8 cellular contexts compared by ENCODE assay signal in the genomic region with DNA sequence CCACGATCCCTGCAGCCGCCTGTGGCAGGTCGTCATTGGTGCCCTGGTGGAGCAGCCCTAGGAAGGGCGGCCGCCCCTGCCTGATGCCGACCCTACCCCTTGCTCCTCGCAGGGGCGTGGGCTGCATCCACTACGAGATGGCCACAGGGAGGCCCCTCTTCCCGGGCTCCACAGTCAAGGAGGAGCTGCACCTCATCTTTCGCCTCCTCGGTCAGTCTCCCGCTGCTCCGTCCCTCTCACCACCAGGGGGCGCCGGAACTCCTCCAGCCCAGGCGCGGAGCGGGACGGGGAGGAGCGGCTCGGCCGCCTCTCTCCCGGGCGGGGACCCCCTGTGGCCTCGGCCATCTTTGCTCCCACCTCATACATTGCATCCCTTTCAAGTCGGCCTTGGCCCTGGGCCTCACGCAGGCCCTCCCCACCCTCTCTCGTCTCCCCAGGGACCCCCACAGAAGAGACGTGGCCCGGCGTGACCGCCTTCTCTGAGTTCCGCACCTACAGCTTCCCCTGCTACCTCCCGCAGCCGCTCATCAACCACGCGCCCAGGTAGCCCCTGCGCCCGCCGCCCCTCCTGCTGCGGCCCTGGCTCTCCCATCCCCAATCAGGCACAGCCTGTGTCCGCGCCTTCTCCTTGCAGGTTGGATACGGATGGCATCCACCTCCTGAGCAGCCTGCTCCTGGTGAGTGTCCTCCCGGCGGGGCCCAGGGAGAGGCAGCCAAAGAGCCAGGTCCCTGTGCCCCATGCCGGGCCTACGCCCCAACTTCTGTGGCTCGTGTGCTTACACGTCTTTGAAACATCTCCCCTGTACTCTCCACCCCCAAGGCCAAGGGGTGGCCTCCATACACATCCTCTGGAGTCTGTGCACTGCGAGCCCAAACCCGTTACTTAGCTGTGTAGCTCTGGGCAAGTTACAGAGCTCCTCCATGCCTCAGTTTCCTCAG. TPM values are rescaled to one million over a fixed set of nuclear protein-coding genes. Genes with fewer than 3 reads are reported as not detected.
DNase-seq lines count a peak whose midpoint lies in the region; ATAC-seq and TF ChIP-seq lines count a peak whose summit lies in the region.

No MANE protein-coding gene starts in this region.

- TF ChIP-seq CTCF in Caco-2 (IDR thresholded peaks at IDR 0.05; ENCODE audit: insufficient read depth in 1 of 2, low read depth in 1 of 2, low read length in 1 of 2, severe bottlenecking in 1 of 2, unreplicated experiment in 1 of 2) (peak; percentile 93 to 94), HFF-Myc (IDR thresholded peaks at IDR 0.05; ENCODE audit: low read depth, low read length, missing control alignments) (peak; percentile 91)

- DNase-seq in Caco-2: peak; percentile 71 to 85
- no peak for DNase-seq in HFF-Myc (ENCODE audit: extremely low read depth, low read depth)
- DNase-seq in NCI-H748 treated with DMSO at 0.1 percent for 48 hours (lab: John Stamatoyannopoulos, UW): peak; percentile 18
- DNase-seq in activated CD8-positive, alpha-beta memory T cell treated with anti-CD3 and anti-CD28 coated beads for 24 hours: peak; percentile 97
- peak; percentile 46 to 70 (median 63) for DNase-seq in effector memory CD4-positive, alpha-beta T cell
- peak; percentile 95 for DNase-seq in mesenteric fat pad (ENCODE audit: low spot score)
- peak; percentile 63 to 67 for DNase-seq in stimulated activated CD8-positive, alpha-beta memory T cell treated with anti-CD3 and anti-CD28 coated beads, Interleukin-15, amount 100 ng/mL, for 48 hours (ENCODE audit: low read depth in 2 of 2)

- H3K27ac Mint-ChIP-seq in Caco-2 (ENCODE audit: unreplicated experiment): no peak overlapping the region

- H3K36me3 Mint-ChIP-seq in Caco-2 (ENCODE audit: insufficient read depth, unreplicated experiment): peaks cover 7% of the 10 kb centered on the region

- H3K4me3 ChIP-seq in Caco-2 (ENCODE audit: low read depth, low read length) (no peak overlapping the region), HFF-Myc (replicated peaks; ENCODE audit: low read depth, low read length) (peak overlapping the region; percentile 30)
- H3K4me3 ChIP-seq in effector memory CD4-positive, alpha-beta T cell (ENCODE audit: insufficient read depth, low read depth, low read length, poor library complexity, severe bottlenecking): no peak overlapping the region

- ATAC-seq in GM18858 (IDR thresholded peaks at IDR 0.05; ENCODE audit: unreplicated experiment): no peak

- CTCF ChIA-PET in Caco-2 (lab: Charles Lee): interaction anchor here (0.5 to 1.3 kb wide), 12 partner anchors 12 to 938 kb away, joined by 3 to 23 read pairs (median 3); a partner anchor contains a TSS

- H3K4me1 Mint-ChIP-seq in Caco-2 (ENCODE audit: low read depth, unreplicated experiment): no peaks in the 10 kb centered on the region

- no peaks in the 10 kb centered on the region for H3K4me1 ChIP-seq in Caco-2
- peaks cover 4% of the 10 kb centered on the region for H3K4me1 ChIP-seq in effector memory CD4-positive, alpha-beta T cell (ENCODE audit: control insufficient read depth, insufficient read depth, low read length, poor library complexity, severe bottlenecking)

- intact Hi-C loops in Caco-2 (cut with micrococcal nuclease; ENCODE audit: unreplicated experiment): loop anchor here (1.0 kb wide), 2 partner anchors 103 to 128 kb away; a partner anchor contains a TSS

- POLR2A ChIA-PET in Caco-2 (lab: Charles Lee): interaction anchor here (0.6 kb wide), 1 partner anchor 218 kb away, joined by 3 read pairs; no protein-coding TSS in a partner anchor

- peak overlapping the region; percentile 49 for H3K4me3 Mint-ChIP-seq in Caco-2 (ENCODE audit: unreplicated experiment)

- H3K27me3 ChIP-seq in Caco-2 (replicated peaks; ENCODE audit: control insufficient read depth, insufficient read depth, low read length): no peaks in the 10 kb centered on the region
- H3K27me3 ChIP-seq in effector memory CD4-positive, alpha-beta T cell (replicated peaks; ENCODE audit: control insufficient read depth, insufficient read depth, low read length, poor library complexity, severe bottlenecking): no peaks in the 10 kb centered on the region

- H3K9me3 Mint-ChIP-seq in Caco-2 (ENCODE audit: unreplicated experiment): no peaks in the 10 kb centered on the region

- BruUV-seq in Caco-2 (replicated peaks; lab: Mats Ljungman, UMichigan): no TSS peak

- peaks cover 4% of the 10 kb centered on the region for H3K27me3 Mint-ChIP-seq in Caco-2 (ENCODE audit: insufficient read depth, unreplicated experiment)

- no peaks in the 10 kb centered on the region for H3K9me3 ChIP-seq in Caco-2
- no peaks in the 10 kb centered on the region for H3K9me3 ChIP-seq in effector memory CD4-positive, alpha-beta T cell (ENCODE audit: control insufficient read depth, low read length)

- no peaks in the 10 kb centered on the region; the same call in 1 of the 2 replicates for H3K36me3 ChIP-seq in Caco-2 (ENCODE audit: control insufficient read depth, insufficient read depth, low read length)
- no peaks in the 10 kb centered on the region for H3K36me3 ChIP-seq in effector memory CD4-positive, alpha-beta T cell (ENCODE audit: control insufficient read depth, insufficient read depth, low read length)

- H3K27ac ChIP-seq in effector memory CD4-positive, alpha-beta T cell (ENCODE audit: insufficient read depth, low read length, poor library complexity, severe bottlenecking): no peak overlapping the region

RNA-seq across cellular contexts. Expression of a gene that starts 24.7 kb away (rescaled TPM):
- total RNA-seq in Caco-2 (2022): 17.0 and 18.5 TPM in 2 replicates
- 4.0 TPM for total RNA-seq in mesenteric fat pad
